Comparison of ENCODE assay signal across 8 cellular contexts in genomic region chrX:47218920-47219815, GRCh38. TPM values are rescaled to one million over a fixed set of nuclear protein-coding genes. Genes with fewer than 3 reads are reported as not detected.
A peak's percentile ranks its signal among the peaks of the same experiment; 100 is the strongest.
DNase-seq lines count a peak whose midpoint lies in the region; ATAC-seq and TF ChIP-seq lines count a peak whose summit lies in the region.

No MANE protein-coding gene starts in this region.

- DNase-seq in DMS53 (lab: John Stamatoyannopoulos, UW): peak; percentile 58
- DNase-seq in DMS53 treated with DMSO at 0.1 percent for 48 hours (lab: John Stamatoyannopoulos, UW; ENCODE audit: unreplicated experiment): no peak
- no peak for DNase-seq in RWPE2 (ENCODE audit: low spot score)
- peak; percentile 65 for DNase-seq in activated naive CD8-positive, alpha-beta T cell treated with anti-CD3 and anti-CD28 coated beads, Interleukin-2, amount 50 U/mL, for 24 hours
- DNase-seq in hepatocyte (ENCODE audit: low spot score): peak; percentile 83
- DNase-seq in NCI-H187 (lab: John Stamatoyannopoulos, UW): no peak

- H3K4me3 ChIP-seq in RWPE2 (ENCODE audit: severe bottlenecking) (peak overlapping the region; percentile 91), hepatocyte (peak overlapping the region; percentile 56), skin epidermis (peak overlapping the region; percentile 61 to 94 (median 80))

- H3K9me3 ChIP-seq in RWPE2 (ENCODE audit: severe bottlenecking) (no peaks in the 10 kb centered on the region), hepatocyte (ENCODE audit: low read depth) (no peaks in the 10 kb centered on the region)

- peak overlapping the region; percentile 82 for H2AFZ ChIP-seq in hepatocyte

- H3K9me3 Mint-ChIP-seq in activated naive CD8-positive, alpha-beta T cell treated with anti-CD3 and anti-CD28 coated beads, Interleukin-2, amount 50 U/mL, for 24 hours: no peaks in the 10 kb centered on the region

- no peaks in the 10 kb centered on the region for H3K27me3 Mint-ChIP-seq in activated naive CD8-positive, alpha-beta T cell treated with anti-CD3 and anti-CD28 coated beads, Interleukin-2, amount 50 U/mL, for 24 hours

- H3K27ac ChIP-seq in RWPE2 (ENCODE audit: poor library complexity, severe bottlenecking) (peak overlapping the region; percentile 87), hepatocyte (peak overlapping the region; percentile 99), skin epidermis (peak overlapping the region; percentile 89 to 99 (median 97))

- H3K9me2 ChIP-seq in hepatocyte (replicated peaks; ENCODE audit: insufficient read depth): no peaks in the 10 kb centered on the region

- no peaks in the 10 kb centered on the region for H3K27me3 ChIP-seq in RWPE2 (ENCODE audit: insufficient read depth, poor library complexity, severe bottlenecking)
- no peaks in the 10 kb centered on the region for H3K27me3 ChIP-seq in hepatocyte

- peak overlapping the region; percentile 84 for H3K27ac Mint-ChIP-seq in activated naive CD8-positive, alpha-beta T cell treated with anti-CD3 and anti-CD28 coated beads, Interleukin-2, amount 50 U/mL, for 24 hours

- H3K4me1 Mint-ChIP-seq in activated naive CD8-positive, alpha-beta T cell treated with anti-CD3 and anti-CD28 coated beads, Interleukin-2, amount 50 U/mL, for 24 hours: peaks cover 43% of the 10 kb centered on the region

- peaks cover 11% of the 10 kb centered on the region for H3K4me1 ChIP-seq in RWPE2 (ENCODE audit: insufficient read depth, poor library complexity, severe bottlenecking)
- H3K4me1 ChIP-seq in hepatocyte (ENCODE audit: insufficient read depth): peaks cover 25% of the 10 kb centered on the region

- H4K20me1 ChIP-seq in hepatocyte (ENCODE audit: insufficient read depth, poor library complexity, severe bottlenecking): peaks cover 44% of the 10 kb centered on the region

- ATAC-seq in RWPE2 (ENCODE audit: low read depth): no peak
- ATAC-seq in activated naive CD8-positive, alpha-beta T cell treated with anti-CD3 and anti-CD28 coated beads, Interleukin-2, amount 50 U/mL, for 24 hours: no peak
- ATAC-seq in HG03135 (IDR thresholded peaks at IDR 0.05; ENCODE audit: unreplicated experiment): no peak

- H3K36me3 Mint-ChIP-seq in activated naive CD8-positive, alpha-beta T cell treated with anti-CD3 and anti-CD28 coated beads, Interleukin-2, amount 50 U/mL, for 24 hours (ENCODE audit: low read depth): peaks cover 24% of the 10 kb centered on the region

- no peak for TF ChIP-seq CTCF in RWPE2 (IDR thresholded peaks at IDR 0.05; ENCODE audit: poor library complexity, severe bottlenecking)
- no peak for TF ChIP-seq CTCF in hepatocyte (IDR thresholded peaks at IDR 0.05; ENCODE audit: poor library complexity)

- peak overlapping the region; percentile 86 for H3K4me3 Mint-ChIP-seq in activated naive CD8-positive, alpha-beta T cell treated with anti-CD3 and anti-CD28 coated beads, Interleukin-2, amount 50 U/mL, for 24 hours

- H3K79me2 ChIP-seq in hepatocyte: peaks cover 45% of the 10 kb centered on the region

- 6% methylated on average over 41 of the region's 60 CpGs for WGBS in hepatocyte (ENCODE audit: low lambda C conversion rate, missing lambda C conversion rate)

- H3K4me2 ChIP-seq in hepatocyte: peak overlapping the region; percentile 97

- H3K36me3 ChIP-seq in RWPE2 (ENCODE audit: low read depth): peaks cover 26% of the 10 kb centered on the region
- no peaks in the 10 kb centered on the region for H3K36me3 ChIP-seq in hepatocyte (replicated peaks; ENCODE audit: insufficient read depth, low read depth)

RNA-seq across cellular contexts. Expression of gene CDK16, which starts 0.7 kb away (rescaled TPM):
- 121 and 130 TPM in 2 replicates for total RNA-seq in hepatocyte
- 190 and 210 TPM in 2 replicates for polyA plus RNA-seq in hepatocyte

RNA-seq across cellular contexts. Expression of gene USP11, which starts 13.6 kb away (rescaled TPM):
- 75.3 and 89.2 TPM in 2 replicates for total RNA-seq in hepatocyte
- 199 and 232 TPM in 2 replicates for polyA plus RNA-seq in hepatocyte

RNA-seq across cellular contexts. Expression of gene UBA1, which starts 25.5 kb away (rescaled TPM):
- 231 and 253 TPM in 2 replicates for total RNA-seq in hepatocyte
- polyA plus RNA-seq in hepatocyte: 213 and 236 TPM in 2 replicates

Comparison
In these comparisons a context has a peak if more than half of its experiments do, and no peak if none do; other contexts are left out.
1. DNase-seq: peak in DMS53 (single experiment), activated naive CD8-positive, alpha-beta T cell treated with anti-CD3 and anti-CD28 coated beads, Interleukin-2, amount 50 U/mL, for 24 hours (single experiment) and hepatocyte (single experiment); none in DMS53 treated with DMSO at 0.1 percent for 48 hours (single experiment), RWPE2 (single experiment) and NCI-H187 (0 of 2).
2. Peak in every context shown above with its lines, with median percentiles within 50 percentile points of each other: H3K27ac ChIP-seq and H3K4me3 ChIP-seq.